8 cellular contexts compared by ENCODE assay signal in the genomic region with DNA sequence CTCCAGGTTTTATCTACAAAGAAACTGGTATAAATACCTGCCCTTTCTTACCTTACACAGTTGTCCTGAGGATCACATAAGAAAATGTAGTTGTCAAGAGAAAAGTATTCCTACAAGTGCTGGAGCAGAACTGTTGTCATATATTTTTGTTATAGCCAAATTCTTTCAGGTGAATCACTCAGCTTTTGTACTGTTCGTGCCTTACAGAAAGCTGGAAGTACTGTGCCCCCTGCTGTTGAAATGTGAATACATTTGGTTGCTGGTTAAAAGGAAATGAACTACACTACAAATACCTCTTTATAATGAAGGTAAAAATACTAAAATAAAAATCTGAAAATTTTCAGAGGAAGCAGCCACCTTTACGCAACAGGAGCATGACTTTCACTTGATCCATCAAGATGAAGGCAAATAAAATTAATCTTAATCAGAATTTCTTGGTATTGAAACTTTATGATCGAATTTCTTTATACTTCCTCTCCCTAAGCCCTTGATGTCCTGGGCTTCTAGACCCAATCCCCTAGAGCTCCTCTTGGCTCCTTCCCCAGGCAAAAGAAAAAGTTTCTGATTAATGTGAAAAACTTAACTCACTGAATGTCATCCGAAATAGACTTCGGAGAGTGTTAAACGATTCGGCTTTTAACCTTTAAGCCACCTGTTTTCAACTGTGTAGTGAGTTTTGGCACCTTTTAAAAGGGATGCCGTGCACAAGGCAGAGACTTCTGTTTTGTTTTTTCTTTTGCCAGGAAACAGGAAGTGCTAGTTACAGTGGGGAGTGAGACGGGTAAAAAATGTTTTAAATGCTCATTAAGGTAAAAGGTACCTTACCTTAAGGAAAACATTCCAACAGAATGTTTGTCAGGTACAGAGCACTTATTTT. TPM values are rescaled to one million over a fixed set of nuclear protein-coding genes. Genes with fewer than 3 reads are reported as not detected.
A peak's percentile ranks its signal among the peaks of the same experiment; 100 is the strongest.
DNase-seq lines count a peak whose midpoint lies in the region; ATAC-seq and TF ChIP-seq lines count a peak whose summit lies in the region.

No MANE protein-coding gene starts in this region.

- DNase-seq in NCI-H510A treated with DMSO at 0.1 percent for 48 hours (lab: John Stamatoyannopoulos, UW): peak; percentile 4
- no peak for DNase-seq in NCI-H510A (lab: John Stamatoyannopoulos, UW)
- peak; percentile 58 for DNase-seq in RPMI7951 (ENCODE audit: low read depth)
- DNase-seq in MCF 10A (ENCODE audit: unreplicated experiment): peak; percentile 92
- DNase-seq in lung (ENCODE audit: low spot score): no peak
- DNase-seq in HuH-7 (ENCODE audit: low spot score): no peak

- H3K4me1 Mint-ChIP-seq in MCF 10A (ENCODE audit: insufficient read depth, unreplicated experiment): peaks cover 58% of the 10 kb centered on the region

- 36 to 54% methylated on average over 9 of the region's 9 CpGs for WGBS in lung, 2 donors

- peak overlapping the region; percentile 52 for H3K27ac Mint-ChIP-seq in MCF 10A (ENCODE audit: low read depth, unreplicated experiment)

- no peaks in the 10 kb centered on the region for H3K27me3 ChIP-seq in lung (ENCODE audit: control insufficient read depth, insufficient read depth)

- no peaks in the 10 kb centered on the region for H3K9me3 ChIP-seq in lung (ENCODE audit: control insufficient read depth in 2 of 2, insufficient read depth in 1 of 2, low read length in 1 of 2)

- peak; percentile 80 for TF ChIP-seq CTCF in MCF 10A (IDR thresholded peaks at IDR 0.05; ENCODE audit: unreplicated experiment)
- peak; percentile 15 for TF ChIP-seq CTCF in lung (IDR thresholded peaks at IDR 0.05; ENCODE audit: control extremely low read depth, extremely low read depth)

- CTCF ChIA-PET in MCF 10A (lab: Yijun Ruan, JAX): interaction anchor here (0.5 to 9.5 kb wide), 28 partner anchors 10 to 895 kb away, joined by 3 to 173 read pairs (median 6); a partner anchor contains a TSS

- ATAC-seq in GM19452 (IDR thresholded peaks at IDR 0.05; ENCODE audit: unreplicated experiment) (peak; percentile 82), HG03439 (IDR thresholded peaks at IDR 0.05; ENCODE audit: unreplicated experiment) (peak; percentile 75), lung (ENCODE audit: insufficient read depth, low FRiP score) (no peak)

- H3K36me3 Mint-ChIP-seq in MCF 10A (ENCODE audit: insufficient read depth, unreplicated experiment): peaks cover 86% of the 10 kb centered on the region

- no peak overlapping the region for H3K4me3 ChIP-seq in lung

- no peak overlapping the region for H3K4me3 Mint-ChIP-seq in MCF 10A (ENCODE audit: unreplicated experiment)

- H3K27me3 Mint-ChIP-seq in MCF 10A (ENCODE audit: insufficient read depth, unreplicated experiment): no peaks in the 10 kb centered on the region

- no peak overlapping the region for H3K27ac ChIP-seq in lung (ENCODE audit: low read depth in 1 of 2, low read length in 1 of 2)

- H3K36me3 ChIP-seq in lung (ENCODE audit: control insufficient read depth in 2 of 2, insufficient read depth in 2 of 2, low read length in 2 of 2): no peaks in the 10 kb centered on the region

- H3K4me1 ChIP-seq in lung (ENCODE audit: control insufficient read depth in 2 of 2, insufficient read depth in 2 of 2, low read length in 2 of 2): peaks cover 0 to 2% of the 10 kb centered on the region in 2 donors

- POLR2A ChIA-PET in MCF 10A (lab: Yijun Ruan, JAX): interaction anchor here (0.6 to 3.4 kb wide), 16 partner anchors 10 to 220 kb away, joined by 3 to 39 read pairs (median 6); a partner anchor contains a TSS

- intact Hi-C loops in MCF 10A (cut with micrococcal nuclease): loop anchor here (1.0 to 5.0 kb wide), 6 partner anchors 16 to 739 kb away; no protein-coding TSS in a partner anchor

- no peaks in the 10 kb centered on the region for H3K9me3 Mint-ChIP-seq in MCF 10A (ENCODE audit: unreplicated experiment)

- BruUV-seq in MCF 10A (replicated peaks; lab: Mats Ljungman, UMichigan): no TSS peak

RNA-seq across cellular contexts. Expression of a gene that starts 12.5 kb away (rescaled TPM):
- total RNA-seq in RPMI7951 (2014; rRNA removed; shearing (Covaris generic)): 8.8 and 9.7 TPM in 2 replicates
- total RNA-seq in MCF 10A (2022) (33.7 and 33.8 TPM in 2 replicates), lung (10 to 100 TPM in 1 of 2 donors, 1 to 10 TPM in 1; 6.9 to 24.6 TPM)
- polyA plus RNA-seq in lung: 1 to 10 TPM; 2.4 to 2.7 TPM

RNA-seq across cellular contexts. Expression of a gene that starts 12.5 kb away (rescaled TPM):
- total RNA-seq in RPMI7951 (2014; rRNA removed; shearing (Covaris generic)): 38.3 and 49.4 TPM in 2 replicates
- 45.6 and 56.1 TPM in 2 replicates for total RNA-seq in MCF 10A (2022)
- 10 to 100 TPM; 10.2 to 18.5 TPM for total RNA-seq in lung
- 10 to 100 TPM; 12.8 to 17.3 TPM for polyA plus RNA-seq in lung

RNA-seq across cellular contexts. Expression of a gene that starts 24.4 kb away (rescaled TPM):
- total RNA-seq in RPMI7951 (2014; rRNA removed; shearing (Covaris generic)): not detected in 2 replicates
- total RNA-seq in MCF 10A (2022) (not detected in 2 replicates), lung (not detected)
- polyA plus RNA-seq in lung: not detected

Comparison
In these comparisons a context has a peak if more than half of its experiments do, and no peak if none do; other contexts are left out.
1. DNase-seq: peak in NCI-H510A treated with DMSO at 0.1 percent for 48 hours (single experiment), RPMI7951 (single experiment) and MCF 10A (single experiment); none in NCI-H510A (single experiment), lung (single experiment) and HuH-7 (single experiment).